10 cellular contexts compared by ENCODE assay signal in the genomic region with DNA sequence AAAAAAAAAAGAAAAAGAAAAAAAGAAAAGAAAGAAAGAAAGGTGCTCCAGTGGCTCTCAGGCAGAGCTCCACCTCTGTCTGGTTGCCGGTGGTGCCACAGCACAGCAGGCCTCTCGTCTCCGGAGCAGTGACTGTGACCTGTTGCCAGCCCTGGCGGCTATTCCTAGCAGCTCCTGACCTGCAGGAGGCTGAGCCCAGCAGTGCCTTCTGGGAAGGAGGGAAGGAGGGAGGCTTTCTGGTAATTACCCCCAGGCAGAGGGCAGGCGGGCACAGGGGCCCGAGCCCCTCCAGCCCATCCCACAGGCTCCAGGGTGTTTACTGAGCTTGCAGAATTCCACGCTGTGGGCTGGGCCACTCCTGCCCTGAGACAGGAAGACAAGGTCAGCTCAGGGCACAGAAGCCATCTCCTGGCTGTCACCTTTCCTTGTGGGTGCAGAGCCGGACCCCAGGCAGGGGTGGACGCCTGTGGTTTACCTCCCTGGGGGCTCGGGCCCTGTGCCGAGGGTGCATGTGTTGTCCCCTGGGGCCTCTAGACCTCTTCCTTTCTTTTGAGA.
DNase-seq lines count a peak whose midpoint lies in the region; ATAC-seq, FAIRE-seq and TF ChIP-seq lines count a peak whose summit lies in the region.
"Had no signal": no experiment of that assay in that cellular context is flagged by ENCODE, and none has a peak within 500 bp of the region (broad histone marks: within the 10 kb centered on the region; RNA-seq: fewer than 3 reads in every experiment).

No MANE protein-coding gene starts in this region.

- H3K36me3 Mint-ChIP-seq in activated B cell treated with CpG ODN at 0.5 μM for 24 hours (ENCODE audit: low read depth) = peaks cover 9% of the 10 kb centered on the region
- peaks cover 9% of the 10 kb centered on the region for H3K36me3 Mint-ChIP-seq in activated CD8-positive, alpha-beta T cell treated with anti-CD3 and anti-CD28 coated beads, Interleukin-2, amount 10 ng/mL, durations not matched to agents 7 days and 5 days (ENCODE audit: low read depth)

- H3K27ac Mint-ChIP-seq in activated B cell treated with CpG ODN at 0.5 μM for 24 hours = peak overlapping the region; percentile 94
- H3K27ac Mint-ChIP-seq in activated CD8-positive, alpha-beta T cell treated with anti-CD3 and anti-CD28 coated beads, Interleukin-2, amount 10 ng/mL, durations not matched to agents 7 days and 5 days = no peak overlapping the region

- H3K4me3 Mint-ChIP-seq in activated B cell treated with CpG ODN at 0.5 μM for 24 hours = peak overlapping the region; percentile 72
- no peak overlapping the region for H3K4me3 Mint-ChIP-seq in activated CD8-positive, alpha-beta T cell treated with anti-CD3 and anti-CD28 coated beads, Interleukin-2, amount 10 ng/mL, durations not matched to agents 7 days and 5 days

- FAIRE-seq in urothelium cell line (lab: Jason Lieb, UNC) = no peak

- H3K9me3 Mint-ChIP-seq in activated B cell treated with CpG ODN at 0.5 μM for 24 hours = no peaks in the 10 kb centered on the region
- peaks cover under 1% of the 10 kb centered on the region for H3K9me3 Mint-ChIP-seq in activated CD8-positive, alpha-beta T cell treated with anti-CD3 and anti-CD28 coated beads, Interleukin-2, amount 10 ng/mL, durations not matched to agents 7 days and 5 days (ENCODE audit: insufficient read depth)

- DNase-seq in NCI-H2196 (lab: John Stamatoyannopoulos, UW; ENCODE audit: unreplicated experiment) (peak; percentile 49), NCI-H2196 treated with DMSO at 0.1 percent for 48 hours (lab: John Stamatoyannopoulos, UW; ENCODE audit: unreplicated experiment) (no peak), activated B cell treated with CpG ODN at 0.5 μM for 24 hours (no peak), left colon (peak in 1 of 2 donors; percentile 49), urothelium cell line (ENCODE audit: low spot score) (peak; percentile 40), NCI-H1694 (lab: John Stamatoyannopoulos, UW) (no peak), NCI-H1436 (lab: John Stamatoyannopoulos, UW) (no peak)
- no peak for DNase-seq in activated CD8-positive, alpha-beta T cell treated with anti-CD3 and anti-CD28 coated beads, Interleukin-2, amount 10 ng/mL, durations not matched to agents 7 days and 5 days
- DNase-seq: ACHN; activated naive CD4-positive, alpha-beta T cell treated with Interleukin-2 at 50 U/mL for 16 hours had no signal

- intact Hi-C loops in activated B cell treated with CpG ODN at 0.5 μM for 24 hours (cut with micrococcal nuclease) = loop anchor here (1.0 to 10.0 kb wide), 6 partner anchors 9 to 960 kb away; a partner anchor contains a TSS
- intact Hi-C loops in left colon (cut with DNase I, micrococcal nuclease) = no loop called here

- TF ChIP-seq CTCF in activated B cell treated with CpG ODN at 0.5 μM for 24 hours (IDR thresholded peaks at IDR 0.05) = no peak

- H3K27me3 Mint-ChIP-seq in activated B cell treated with CpG ODN at 0.5 μM for 24 hours = no peaks in the 10 kb centered on the region
- no peaks in the 10 kb centered on the region for H3K27me3 Mint-ChIP-seq in activated CD8-positive, alpha-beta T cell treated with anti-CD3 and anti-CD28 coated beads, Interleukin-2, amount 10 ng/mL, durations not matched to agents 7 days and 5 days (ENCODE audit: low read depth)

- CTCF ChIA-PET in activated B cell treated with CpG ODN at 0.5 μM for 24 hours (lab: Charles Lee) = interaction anchor here (0.7 to 2.3 kb wide), 4 partner anchors 8 to 14 kb away, joined by 4 to 13 read pairs (median 4); no protein-coding TSS in a partner anchor
- CTCF ChIA-PET in activated CD8-positive, alpha-beta T cell treated with anti-CD3 and anti-CD28 coated beads, Interleukin-2, amount 10 ng/mL, durations not matched to agents 7 days and 5 days (lab: Charles Lee) = interaction anchor here (1.0 kb wide), 1 partner anchor 13 kb away, joined by 3 read pairs; no protein-coding TSS in a partner anchor

- peaks cover 97% of the 10 kb centered on the region for H3K4me1 Mint-ChIP-seq in activated B cell treated with CpG ODN at 0.5 μM for 24 hours
- H3K4me1 Mint-ChIP-seq in activated CD8-positive, alpha-beta T cell treated with anti-CD3 and anti-CD28 coated beads, Interleukin-2, amount 10 ng/mL, durations not matched to agents 7 days and 5 days (ENCODE audit: low read depth) = peaks cover 56% of the 10 kb centered on the region

- POLR2A ChIA-PET in activated B cell treated with CpG ODN at 0.5 μM for 24 hours (lab: Charles Lee) = interaction anchor here (0.6 to 21.5 kb wide), 22 partner anchors 9 to 776 kb away, joined by 3 to 582 read pairs (median 5); a partner anchor contains a TSS
- POLR2A ChIA-PET in activated CD8-positive, alpha-beta T cell treated with anti-CD3 and anti-CD28 coated beads, Interleukin-2, amount 10 ng/mL, durations not matched to agents 7 days and 5 days (lab: Charles Lee) = interaction anchor here (0.5 to 1.5 kb wide), 2 partner anchors 149 to 621 kb away, joined by 5 to 6 read pairs; a partner anchor contains a TSS

- ATAC-seq in activated B cell treated with CpG ODN at 0.5 μM for 24 hours (ENCODE audit: low read depth) (peak; percentile 27), left colon (peak; percentile 57)
- ATAC-seq in activated CD8-positive, alpha-beta T cell treated with anti-CD3 and anti-CD28 coated beads, Interleukin-2, amount 10 ng/mL, durations not matched to agents 7 days and 5 days = no peak

Comparison
In these comparisons a context has a peak if more than half of its experiments do, and no peak if none do; other contexts are left out.
1. DNase-seq: peak in NCI-H2196 (single experiment) and urothelium cell line (single experiment); none in NCI-H2196 treated with DMSO at 0.1 percent for 48 hours (single experiment), activated B cell treated with CpG ODN at 0.5 μM for 24 hours (single experiment), NCI-H1694 (single experiment), activated CD8-positive, alpha-beta T cell treated with anti-CD3 and anti-CD28 coated beads, Interleukin-2, amount 10 ng/mL, durations not matched to agents 7 days and 5 days (single experiment) and NCI-H1436 (single experiment).